ENCODE assay signal across 1 cellular context in the genomic region with DNA sequence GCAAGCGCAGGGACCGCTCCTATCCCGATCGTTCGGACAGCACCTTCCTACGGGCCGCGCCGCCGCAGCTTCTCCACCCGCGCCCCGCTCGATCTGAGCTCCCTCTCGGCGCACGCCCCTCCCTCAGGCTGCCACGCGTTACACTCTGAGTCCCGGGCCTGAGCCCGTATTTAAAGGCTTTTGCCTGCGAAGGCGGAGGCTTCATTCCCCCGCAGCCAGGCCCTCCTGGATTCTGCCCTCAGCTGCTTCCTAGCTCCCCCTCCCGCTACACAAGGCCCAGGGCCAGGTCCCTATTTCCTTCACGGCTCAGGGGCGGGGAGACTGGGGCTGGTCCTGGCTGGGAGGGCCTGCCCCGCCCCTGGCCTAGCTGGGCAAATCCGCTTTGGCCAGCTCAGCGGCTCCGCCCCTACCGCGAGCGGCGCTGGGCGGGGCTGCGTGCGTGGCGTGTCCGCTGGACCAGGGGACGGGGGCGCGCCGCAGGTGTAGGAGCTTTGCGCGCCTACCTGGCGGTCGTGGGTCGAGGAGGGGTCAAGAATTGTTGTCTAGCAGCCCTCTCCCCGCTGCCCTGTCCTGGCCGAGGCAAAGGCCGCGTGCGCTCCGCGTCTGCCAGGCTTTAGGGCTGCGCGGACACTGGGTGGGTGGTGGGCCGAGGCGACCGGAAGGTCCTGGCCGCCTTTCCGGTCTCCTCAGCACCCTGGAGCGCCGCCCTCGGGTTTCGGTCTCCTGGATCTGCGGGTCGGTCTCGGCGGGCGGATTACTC.
TF ChIP-seq lines count a peak whose summit lies in the region.

A gene (minus strand): TSS at position 144 of the 760 bp plus-strand sequence. CDS start 5,927 bp downstream, outside the sequence.

TF ChIP-seq in HepG2, 621 proteins besides CTCF, POLR2A, EP300 and RAD21 (continued from another document and continues in another):
- TF ChIP-seq MBNL3 (CRISPR knock-in tag; conservative IDR thresholded peaks at IDR 0.05) (no peak), MTA1 (CRISPR knock-in tag; IDR thresholded peaks at IDR 0.05; ENCODE audit: borderline replicate concordance) (peak; percentile 87; the same call in 1 of the 2 replicates), NR2F2 (IDR thresholded peaks at IDR 0.05; ENCODE audit: borderline replicate concordance, low read depth) (peak; percentile 65; the same call in 1 of the 2 replicates), ZNF10 (CRISPR knock-in tag; IDR thresholded peaks at IDR 0.05; ENCODE audit: borderline replicate concordance, low read depth) (no peak), AGO2 (optimal IDR thresholded peaks at IDR 0.05; ENCODE audit: low read depth, low read length) (peak; percentile 89), SMARCE1 (IDR thresholded peaks at IDR 0.05; ENCODE audit: borderline replicate concordance) (no peak), MEIS2 (CRISPR knock-in tag; IDR thresholded peaks at IDR 0.05) (peak; percentile 86), RXRA (CRISPR knock-in tag; IDR thresholded peaks at IDR 0.05) (peak; percentile 90), PHB2 (IDR thresholded peaks at IDR 0.05; ENCODE audit: partially characterized antibody) (no peak), EEA1 (CRISPR knock-in tag; IDR thresholded peaks at IDR 0.05; ENCODE audit: borderline replicate concordance) (peak; percentile 34; the same call in 1 of the 2 replicates), ZNF678 (CRISPR knock-in tag; IDR thresholded peaks at IDR 0.05) (peak; percentile 61; the same call in 1 of the 2 replicates), EHMT2 (IDR thresholded peaks at IDR 0.05; ENCODE audit: borderline replicate concordance, low read depth, low read length) (no peak), U2AF2 (IDR thresholded peaks at IDR 0.05; ENCODE audit: low read depth, low read length) (no peak), ARID2 (CRISPR knock-in tag; IDR thresholded peaks at IDR 0.05; ENCODE audit: borderline replicate concordance) (peak; percentile 87; the same call in 1 of the 2 replicates), ZNF501 (CRISPR knock-in tag; IDR thresholded peaks at IDR 0.05) (peak; percentile 99; the same call in 1 of the 2 replicates), SALL1 (CRISPR knock-in tag; IDR thresholded peaks at IDR 0.05) (peak; percentile 93; the same call in 1 of the 2 replicates), FOXP1 (IDR thresholded peaks at IDR 0.05) (no peak), FOXP1 (CRISPR knock-in tag; IDR thresholded peaks at IDR 0.05) (no peak), ZNF816 (CRISPR knock-in tag; IDR thresholded peaks at IDR 0.05; ENCODE audit: borderline replicate concordance) (peak; percentile 93), CBX2 (IDR thresholded peaks at IDR 0.05; ENCODE audit: low read depth, low read length) (no peak), CBX2 (CRISPR knock-in tag; IDR thresholded peaks at IDR 0.05; ENCODE audit: low read depth) (no peak; the same call in 1 of the 2 replicates), HMGA1 (CRISPR knock-in tag; conservative IDR thresholded peaks at IDR 0.05) (no peak), NCOR1 (IDR thresholded peaks at IDR 0.05; ENCODE audit: borderline replicate concordance, low read length) (peak; percentile 62; the same call in 1 of the 2 replicates), NFKB2 (CRISPR knock-in tag; IDR thresholded peaks at IDR 0.05; ENCODE audit: borderline replicate concordance) (peak; percentile 96), ZNF713 (CRISPR knock-in tag; IDR thresholded peaks at IDR 0.05) (0 out of 2 replicates have a peak, but pooled peaks have one; percentile 67), RBM39 (IDR thresholded peaks at IDR 0.05; ENCODE audit: low read depth, low read length, poor library complexity, severe bottlenecking) (peak; percentile 67), ZNF777 (CRISPR knock-in tag; IDR thresholded peaks at IDR 0.05) (no peak; the same call in 1 of the 2 replicates), TCF12 (IDR thresholded peaks at IDR 0.05) (no peak), TCF12 (CRISPR knock-in tag; IDR thresholded peaks at IDR 0.05) (peak; percentile 51; the same call in 1 of the 2 replicates), DMAP1 (CRISPR knock-in tag; IDR thresholded peaks at IDR 0.05) (peak; percentile 97), ZFP82 (CRISPR knock-in tag; IDR thresholded peaks at IDR 0.05; ENCODE audit: borderline replicate concordance) (peak; percentile 89; the same call in 1 of the 2 replicates), ZNF225 (CRISPR knock-in tag; IDR thresholded peaks at IDR 0.05) (peak; percentile 87; the same call in 1 of the 2 replicates), HHEX (CRISPR knock-in tag; IDR thresholded peaks at IDR 0.05) (no peak), ZNF337 (CRISPR knock-in tag; IDR thresholded peaks at IDR 0.05; ENCODE audit: borderline replicate concordance, low read depth) (peak; percentile 82), NFE2 (CRISPR knock-in tag; IDR thresholded peaks at IDR 0.05) (peak; percentile 54; the same call in 1 of the 2 replicates), ZNF549 (CRISPR knock-in tag; IDR thresholded peaks at IDR 0.05) (no peak), SNRNP70 (IDR thresholded peaks at IDR 0.05; ENCODE audit: low read depth, low read length) (no peak), FOXA3 (CRISPR knock-in tag; IDR thresholded peaks at IDR 0.05) (peak; percentile 73)
- TF ChIP-seq, protein P1, sequence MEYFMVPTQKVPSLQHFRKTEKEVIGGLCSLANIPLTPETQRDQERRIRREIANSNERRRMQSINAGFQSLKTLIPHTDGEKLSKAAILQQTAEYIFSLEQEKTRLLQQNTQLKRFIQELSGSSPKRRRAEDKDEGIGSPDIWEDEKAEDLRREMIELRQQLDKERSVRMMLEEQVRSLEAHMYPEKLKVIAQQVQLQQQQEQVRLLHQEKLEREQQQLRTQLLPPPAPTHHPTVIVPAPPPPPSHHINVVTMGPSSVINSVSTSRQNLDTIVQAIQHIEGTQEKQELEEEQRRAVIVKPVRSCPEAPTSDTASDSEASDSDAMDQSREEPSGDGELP (IDR thresholded peaks at IDR 0.05; ENCODE audit: borderline replicate concordance, low read depth): peak; percentile 89; the same call in 1 of the 2 replicates
- TF ChIP-seq, protein P2, sequence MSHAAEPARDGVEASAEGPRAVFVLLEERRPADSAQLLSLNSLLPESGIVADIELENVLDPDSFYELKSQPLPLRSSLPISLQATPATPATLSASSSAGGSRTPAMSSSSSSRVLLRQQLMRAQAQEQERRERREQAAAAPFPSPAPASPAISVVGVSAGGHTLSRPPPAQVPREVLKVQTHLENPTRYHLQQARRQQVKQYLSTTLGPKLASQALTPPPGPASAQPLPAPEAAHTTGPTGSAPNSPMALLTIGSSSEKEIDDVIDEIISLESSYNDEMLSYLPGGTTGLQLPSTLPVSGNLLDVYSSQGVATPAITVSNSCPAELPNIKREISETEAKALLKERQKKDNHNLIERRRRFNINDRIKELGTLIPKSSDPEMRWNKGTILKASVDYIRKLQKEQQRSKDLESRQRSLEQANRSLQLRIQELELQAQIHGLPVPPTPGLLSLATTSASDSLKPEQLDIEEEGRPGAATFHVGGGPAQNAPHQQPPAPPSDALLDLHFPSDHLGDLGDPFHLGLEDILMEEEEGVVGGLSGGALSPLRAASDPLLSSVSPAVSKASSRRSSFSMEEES (CRISPR knock-in tag; IDR thresholded peaks at IDR 0.05): peak; percentile 68
- TF ChIP-seq, protein P3, sequence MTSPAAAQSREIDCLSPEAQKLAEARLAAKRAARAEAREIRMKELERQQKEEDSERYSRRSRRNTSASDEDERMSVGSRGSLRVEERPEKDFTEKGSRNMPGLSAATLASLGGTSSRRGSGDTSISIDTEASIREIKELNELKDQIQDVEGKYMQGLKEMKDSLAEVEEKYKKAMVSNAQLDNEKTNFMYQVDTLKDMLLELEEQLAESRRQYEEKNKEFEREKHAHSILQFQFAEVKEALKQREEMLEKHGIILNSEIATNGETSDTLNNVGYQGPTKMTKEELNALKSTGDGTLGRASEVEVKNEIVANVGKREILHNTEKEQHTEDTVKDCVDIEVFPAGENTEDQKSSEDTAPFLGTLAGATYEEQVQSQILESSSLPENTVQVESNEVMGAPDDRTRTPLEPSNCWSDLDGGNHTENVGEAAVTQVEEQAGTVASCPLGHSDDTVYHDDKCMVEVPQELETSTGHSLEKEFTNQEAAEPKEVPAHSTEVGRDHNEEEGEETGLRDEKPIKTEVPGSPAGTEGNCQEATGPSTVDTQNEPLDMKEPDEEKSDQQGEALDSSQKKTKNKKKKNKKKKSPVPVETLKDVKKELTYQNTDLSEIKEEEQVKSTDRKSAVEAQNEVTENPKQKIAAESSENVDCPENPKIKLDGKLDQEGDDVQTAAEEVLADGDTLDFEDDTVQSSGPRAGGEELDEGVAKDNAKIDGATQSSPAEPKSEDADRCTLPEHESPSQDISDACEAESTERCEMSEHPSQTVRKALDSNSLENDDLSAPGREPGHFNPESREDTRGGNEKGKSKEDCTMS (CRISPR knock-in tag; conservative IDR thresholded peaks at IDR 0.05): no peak
- TF ChIP-seq, protein P4, sequence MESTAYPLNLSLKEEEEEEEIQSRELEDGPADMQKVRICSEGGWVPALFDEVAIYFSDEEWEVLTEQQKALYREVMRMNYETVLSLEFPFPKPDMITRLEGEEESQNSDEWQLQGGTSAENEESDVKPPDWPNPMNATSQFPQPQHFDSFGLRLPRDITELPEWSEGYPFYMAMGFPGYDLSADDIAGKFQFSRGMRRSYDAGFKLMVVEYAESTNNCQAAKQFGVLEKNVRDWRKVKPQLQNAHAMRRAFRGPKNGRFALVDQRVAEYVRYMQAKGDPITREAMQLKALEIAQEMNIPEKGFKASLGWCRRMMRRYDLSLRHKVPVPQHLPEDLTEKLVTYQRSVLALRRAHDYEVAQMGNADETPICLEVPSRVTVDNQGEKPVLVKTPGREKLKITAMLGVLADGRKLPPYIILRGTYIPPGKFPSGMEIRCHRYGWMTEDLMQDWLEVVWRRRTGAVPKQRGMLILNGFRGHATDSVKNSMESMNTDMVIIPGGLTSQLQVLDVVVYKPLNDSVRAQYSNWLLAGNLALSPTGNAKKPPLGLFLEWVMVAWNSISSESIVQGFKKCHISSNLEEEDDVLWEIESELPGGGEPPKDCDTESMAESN (CRISPR knock-in tag; conservative IDR thresholded peaks at IDR 0.05): peak; percentile 96
- TF ChIP-seq, protein P5, sequence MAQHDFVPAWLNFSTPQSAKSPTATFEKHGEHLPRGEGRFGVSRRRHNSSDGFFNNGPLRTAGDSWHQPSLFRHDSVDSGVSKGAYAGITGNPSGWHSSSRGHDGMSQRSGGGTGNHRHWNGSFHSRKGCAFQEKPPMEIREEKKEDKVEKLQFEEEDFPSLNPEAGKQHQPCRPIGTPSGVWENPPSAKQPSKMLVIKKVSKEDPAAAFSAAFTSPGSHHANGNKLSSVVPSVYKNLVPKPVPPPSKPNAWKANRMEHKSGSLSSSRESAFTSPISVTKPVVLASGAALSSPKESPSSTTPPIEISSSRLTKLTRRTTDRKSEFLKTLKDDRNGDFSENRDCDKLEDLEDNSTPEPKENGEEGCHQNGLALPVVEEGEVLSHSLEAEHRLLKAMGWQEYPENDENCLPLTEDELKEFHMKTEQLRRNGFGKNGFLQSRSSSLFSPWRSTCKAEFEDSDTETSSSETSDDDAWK (CRISPR knock-in tag; IDR thresholded peaks at IDR 0.05): no peak
- TF ChIP-seq, protein P6, sequence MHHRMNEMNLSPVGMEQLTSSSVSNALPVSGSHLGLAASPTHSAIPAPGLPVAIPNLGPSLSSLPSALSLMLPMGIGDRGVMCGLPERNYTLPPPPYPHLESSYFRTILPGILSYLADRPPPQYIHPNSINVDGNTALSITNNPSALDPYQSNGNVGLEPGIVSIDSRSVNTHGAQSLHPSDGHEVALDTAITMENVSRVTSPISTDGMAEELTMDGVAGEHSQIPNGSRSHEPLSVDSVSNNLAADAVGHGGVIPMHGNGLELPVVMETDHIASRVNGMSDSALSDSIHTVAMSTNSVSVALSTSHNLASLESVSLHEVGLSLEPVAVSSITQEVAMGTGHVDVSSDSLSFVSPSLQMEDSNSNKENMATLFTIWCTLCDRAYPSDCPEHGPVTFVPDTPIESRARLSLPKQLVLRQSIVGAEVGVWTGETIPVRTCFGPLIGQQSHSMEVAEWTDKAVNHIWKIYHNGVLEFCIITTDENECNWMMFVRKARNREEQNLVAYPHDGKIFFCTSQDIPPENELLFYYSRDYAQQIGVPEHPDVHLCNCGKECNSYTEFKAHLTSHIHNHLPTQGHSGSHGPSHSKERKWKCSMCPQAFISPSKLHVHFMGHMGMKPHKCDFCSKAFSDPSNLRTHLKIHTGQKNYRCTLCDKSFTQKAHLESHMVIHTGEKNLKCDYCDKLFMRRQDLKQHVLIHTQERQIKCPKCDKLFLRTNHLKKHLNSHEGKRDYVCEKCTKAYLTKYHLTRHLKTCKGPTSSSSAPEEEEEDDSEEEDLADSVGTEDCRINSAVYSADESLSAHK (CRISPR knock-in tag; IDR thresholded peaks at IDR 0.05; ENCODE audit: borderline replicate concordance): peak; percentile 57; the same call in 1 of the 2 replicates
- TF ChIP-seq, protein P7, sequence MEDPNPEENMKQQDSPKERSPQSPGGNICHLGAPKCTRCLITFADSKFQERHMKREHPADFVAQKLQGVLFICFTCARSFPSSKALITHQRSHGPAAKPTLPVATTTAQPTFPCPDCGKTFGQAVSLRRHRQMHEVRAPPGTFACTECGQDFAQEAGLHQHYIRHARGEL (CRISPR knock-in tag; IDR thresholded peaks at IDR 0.05): peak; percentile 52; the same call in 1 of the 2 replicates
- TF ChIP-seq, protein P8, sequence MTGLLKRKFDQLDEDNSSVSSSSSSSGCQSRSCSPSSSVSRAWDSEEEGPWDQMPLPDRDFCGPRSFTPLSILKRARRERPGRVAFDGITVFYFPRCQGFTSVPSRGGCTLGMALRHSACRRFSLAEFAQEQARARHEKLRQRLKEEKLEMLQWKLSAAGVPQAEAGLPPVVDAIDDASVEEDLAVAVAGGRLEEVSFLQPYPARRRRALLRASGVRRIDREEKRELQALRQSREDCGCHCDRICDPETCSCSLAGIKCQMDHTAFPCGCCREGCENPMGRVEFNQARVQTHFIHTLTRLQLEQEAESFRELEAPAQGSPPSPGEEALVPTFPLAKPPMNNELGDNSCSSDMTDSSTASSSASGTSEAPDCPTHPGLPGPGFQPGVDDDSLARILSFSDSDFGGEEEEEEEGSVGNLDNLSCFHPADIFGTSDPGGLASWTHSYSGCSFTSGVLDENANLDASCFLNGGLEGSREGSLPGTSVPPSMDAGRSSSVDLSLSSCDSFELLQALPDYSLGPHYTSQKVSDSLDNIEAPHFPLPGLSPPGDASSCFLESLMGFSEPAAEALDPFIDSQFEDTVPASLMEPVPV (CRISPR knock-in tag; IDR thresholded peaks at IDR 0.05): peak; percentile 75; the same call in 1 of the 2 replicates
- TF ChIP-seq, protein P9, sequence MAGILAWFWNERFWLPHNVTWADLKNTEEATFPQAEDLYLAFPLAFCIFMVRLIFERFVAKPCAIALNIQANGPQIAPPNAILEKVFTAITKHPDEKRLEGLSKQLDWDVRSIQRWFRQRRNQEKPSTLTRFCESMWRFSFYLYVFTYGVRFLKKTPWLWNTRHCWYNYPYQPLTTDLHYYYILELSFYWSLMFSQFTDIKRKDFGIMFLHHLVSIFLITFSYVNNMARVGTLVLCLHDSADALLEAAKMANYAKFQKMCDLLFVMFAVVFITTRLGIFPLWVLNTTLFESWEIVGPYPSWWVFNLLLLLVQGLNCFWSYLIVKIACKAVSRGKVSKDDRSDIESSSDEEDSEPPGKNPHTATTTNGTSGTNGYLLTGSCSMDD (CRISPR knock-in tag; IDR thresholded peaks at IDR 0.05): 0 out of 2 replicates have a peak, but pooled peaks have one; percentile 37
